Comparison of ENCODE assay signal across 18 cellular contexts in the genomic region with DNA sequence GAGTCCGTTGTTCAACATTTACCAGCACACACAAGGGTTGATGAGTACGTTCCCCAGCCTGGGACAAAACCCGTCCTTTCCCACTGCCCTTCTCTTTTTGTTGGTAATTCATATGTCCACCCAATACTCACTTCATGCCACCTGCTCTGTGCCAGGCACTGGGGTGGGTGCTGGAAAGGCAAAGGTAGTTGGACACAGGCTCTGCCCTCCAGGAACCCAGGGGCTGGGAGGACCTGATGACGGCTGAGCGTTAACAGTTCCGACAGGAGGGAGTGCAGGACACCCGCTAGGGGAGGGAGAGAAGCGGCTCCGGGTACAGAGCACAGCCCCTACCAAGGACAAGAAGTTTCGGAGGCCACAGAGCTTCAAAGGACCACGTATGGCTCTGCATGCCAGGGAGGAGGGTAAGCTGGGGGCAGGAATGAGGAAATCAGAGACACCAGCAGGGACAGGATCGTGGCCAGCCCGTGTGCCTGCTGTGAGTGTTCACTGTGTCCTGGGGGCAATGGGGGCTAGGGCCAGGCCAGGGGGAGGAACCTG.
DNase-seq lines count a peak whose midpoint lies in the region; ATAC-seq, FAIRE-seq and TF ChIP-seq lines count a peak whose summit lies in the region.
"Had no signal": no experiment of that assay in that cellular context is flagged by ENCODE, and none has a peak within 500 bp of the region (broad histone marks: within the 10 kb centered on the region; RNA-seq: fewer than 3 reads in every experiment).

No MANE protein-coding gene starts in this region.

- H3K4me1 Mint-ChIP-seq in H9, result peaks cover 9 to 20% of the 10 kb centered on the region in 2 experiments
- H3K4me1 Mint-ChIP-seq in activated naive CD8-positive, alpha-beta T cell treated with anti-CD3 and anti-CD28 coated beads, Interleukin-2, amount 50 U/mL, for 24 hours, result no peaks in the 10 kb centered on the region

- H3K27me3 Mint-ChIP-seq in H9 (ENCODE audit: low read depth), result no peaks in the 10 kb centered on the region; the same call in 1 of the 2 replicates
- H3K27me3 Mint-ChIP-seq in activated naive CD8-positive, alpha-beta T cell treated with anti-CD3 and anti-CD28 coated beads, Interleukin-2, amount 50 U/mL, for 24 hours, result peaks cover 9% of the 10 kb centered on the region

- H4K91ac ChIP-seq in H9 (ENCODE audit: insufficient read length, low read depth, low read length), result no peak overlapping the region

- H3K9ac ChIP-seq in H9 (ENCODE audit: extremely low read depth, insufficient read length, low read length), result no peak overlapping the region

- H2BK20ac ChIP-seq in H9 (ENCODE audit: low read depth, low read length, poor library complexity, severe bottlenecking), result no peak overlapping the region

- H2BK12ac ChIP-seq in H9 (ENCODE audit: insufficient read length, low read depth, low read length), result no peak overlapping the region

- ATAC-seq in sciatic nerve, result no peak
- no peak for ATAC-seq in activated naive CD8-positive, alpha-beta T cell treated with anti-CD3 and anti-CD28 coated beads, Interleukin-2, amount 50 U/mL, for 24 hours
- no peak for ATAC-seq in SK-N-SH treated with all-trans-retinoic acid at 6 μM for 48 hours

- H2BK120ac ChIP-seq in H9 (ENCODE audit: low read depth, low read length, poor library complexity, severe bottlenecking), result no peak overlapping the region

- H2BK15ac ChIP-seq in H9 (ENCODE audit: low read depth, low read length), result no peak overlapping the region

- H4K20me1 ChIP-seq in H9 (ENCODE audit: control insufficient read depth, insufficient read depth, insufficient read length), result no peaks in the 10 kb centered on the region

- H3K56ac ChIP-seq in H9 (ENCODE audit: insufficient read length, low read depth, low read length), result no peak overlapping the region

- no peaks in the 10 kb centered on the region for H3K9me3 Mint-ChIP-seq in H9
- no peaks in the 10 kb centered on the region for H3K9me3 Mint-ChIP-seq in activated naive CD8-positive, alpha-beta T cell treated with anti-CD3 and anti-CD28 coated beads, Interleukin-2, amount 50 U/mL, for 24 hours
- H3K9me3 Mint-ChIP-seq: HFFc6 had no signal

- no peak overlapping the region for H3K14ac ChIP-seq in H9 (ENCODE audit: insufficient read depth, low read length)

- H2AFZ ChIP-seq in H9 (ENCODE audit: low read length), result no peak overlapping the region

- no peak overlapping the region for H2AK5ac ChIP-seq in H9 (ENCODE audit: insufficient read length, low read length)

- H3K27me3 ChIP-seq in H9 (ENCODE audit: insufficient read depth, low read length), result no peaks in the 10 kb centered on the region

- H3K4ac ChIP-seq in H9 (ENCODE audit: low read depth, low read length), result no peak overlapping the region

- WGBS in H9 (ENCODE audit: extremely low coverage, insufficient read length, low lambda C conversion rate), result no CpG with 5 or more reads among the region's 13 CpGs

- TF ChIP-seq POLR2A in GM12891 (IDR thresholded peaks at IDR 0.05; ENCODE audit: low read depth, low read length), result no peak

- H3K27ac ChIP-seq in H9 (ENCODE audit: insufficient read length, low read depth, low read length), result no peak overlapping the region
- H3K27ac ChIP-seq: C4-2B had no signal

- no peak overlapping the region for H2BK5ac ChIP-seq in H9 (ENCODE audit: insufficient read length, low read length)

- H3K79me1 ChIP-seq in H9 (ENCODE audit: insufficient read depth, low read depth, low read length, poor library complexity, severe bottlenecking), result no peaks in the 10 kb centered on the region

- no peak overlapping the region for H3K27ac Mint-ChIP-seq in H9
- no peak overlapping the region for H3K27ac Mint-ChIP-seq in activated naive CD8-positive, alpha-beta T cell treated with anti-CD3 and anti-CD28 coated beads, Interleukin-2, amount 50 U/mL, for 24 hours
- H3K27ac Mint-ChIP-seq: HFFc6 had no signal

- no peak overlapping the region for H3K18ac ChIP-seq in H9 (ENCODE audit: insufficient read length, low read depth, low read length)

- no peak overlapping the region for H3T11ph ChIP-seq in H9 (ENCODE audit: low read length)

- TF ChIP-seq CTCF in H9 (conservative IDR thresholded peaks at IDR 0.05), result no peak

- no peak for FAIRE-seq in GM12891 (lab: Jason Lieb, UNC)

- H3K9me3 ChIP-seq in H9 (ENCODE audit: control insufficient read depth, low read depth, low read length), result no peaks in the 10 kb centered on the region

- no peaks in the 10 kb centered on the region for H3K79me2 ChIP-seq in H9 (ENCODE audit: insufficient read depth, low read length)

- H3K4me1 ChIP-seq in H9 (ENCODE audit: insufficient read depth, low read length), result no peaks in the 10 kb centered on the region

- H3K23me2 ChIP-seq in H9 (ENCODE audit: insufficient read length, low read depth, low read length, poor library complexity, severe bottlenecking), result no peaks in the 10 kb centered on the region

- intact Hi-C loops in sciatic nerve (cut with DNase I), result no loop called here

- H3K4me3 Mint-ChIP-seq in H9, result no peak overlapping the region
- H3K4me3 Mint-ChIP-seq in activated naive CD8-positive, alpha-beta T cell treated with anti-CD3 and anti-CD28 coated beads, Interleukin-2, amount 50 U/mL, for 24 hours, result no peak overlapping the region
- H3K4me3 Mint-ChIP-seq: HFFc6 had no signal

- DNase-seq in GM12891 (ENCODE audit: insufficient read length, low spot score) (peak; percentile 5), H9 (peak; percentile 14), iPS-NIHi11 (ENCODE audit: low spot score) (peak; percentile 2), sciatic nerve (ENCODE audit: low spot score) (peak; percentile 44), hypothalamus (lab: John Stamatoyannopoulos, UW) (no peak)
- DNase-seq in activated naive CD8-positive, alpha-beta T cell treated with anti-CD3 and anti-CD28 coated beads, Interleukin-2, amount 50 U/mL, for 24 hours, result no peak
- DNase-seq: ACHN, AML-193, DMS79, HFFc6, KG1, MV-4-11, NCI-H1694 treated with DMSO at 0.1 percent for 48 hours, NCI-H82, RPMI8226, SHP77 treated with DMSO at 0.1 percent for 48 hours had no signal

- H4K5ac ChIP-seq in H9 (ENCODE audit: insufficient read length, low read depth, low read length), result no peak overlapping the region

- H3K23ac ChIP-seq in H9 (ENCODE audit: insufficient read length, low read depth, low read length), result no peak overlapping the region

- H4K8ac ChIP-seq in H9 (replicated peaks; ENCODE audit: insufficient read length, low read depth, low read length), result no peak overlapping the region

- no peak overlapping the region for H3K4me2 ChIP-seq in H9 (ENCODE audit: insufficient read depth, insufficient read length, low read length)

- H3K36me3 Mint-ChIP-seq in H9 (ENCODE audit: insufficient read depth in 1 of 3, low read depth in 3 of 3), result no peaks in the 10 kb centered on the region; a peak in 1 of 7 replicates
- H3K36me3 Mint-ChIP-seq in activated naive CD8-positive, alpha-beta T cell treated with anti-CD3 and anti-CD28 coated beads, Interleukin-2, amount 50 U/mL, for 24 hours (ENCODE audit: low read depth), result no peaks in the 10 kb centered on the region

TF ChIP-seq in GM12891, 5 proteins besides CTCF, POLR2A, EP300 and RAD21:
- no peak for TF ChIP-seq POU2F2 (IDR thresholded peaks at IDR 0.05; ENCODE audit: low read depth, low read length)

TF ChIP-seq in SK-N-SH treated with all-trans-retinoic acid at 6 μM for 48 hours, 23 proteins besides CTCF, POLR2A, EP300 and RAD21:
- no peak for TF ChIP-seq ZFP3 (CRISPR knock-in tag; IDR thresholded peaks at IDR 0.05)
- TF ChIP-seq OSR1 (CRISPR knock-in tag; IDR thresholded peaks at IDR 0.05), result no peak
- TF ChIP-seq ZNF70 (CRISPR knock-in tag; IDR thresholded peaks at IDR 0.05), result no peak
- no peak for TF ChIP-seq ARNTL (CRISPR knock-in tag; IDR thresholded peaks at IDR 0.05; ENCODE audit: borderline replicate concordance, low read depth)
- no peak for TF ChIP-seq ISL1 (CRISPR knock-in tag; IDR thresholded peaks at IDR 0.05)
- TF ChIP-seq, protein P1, sequence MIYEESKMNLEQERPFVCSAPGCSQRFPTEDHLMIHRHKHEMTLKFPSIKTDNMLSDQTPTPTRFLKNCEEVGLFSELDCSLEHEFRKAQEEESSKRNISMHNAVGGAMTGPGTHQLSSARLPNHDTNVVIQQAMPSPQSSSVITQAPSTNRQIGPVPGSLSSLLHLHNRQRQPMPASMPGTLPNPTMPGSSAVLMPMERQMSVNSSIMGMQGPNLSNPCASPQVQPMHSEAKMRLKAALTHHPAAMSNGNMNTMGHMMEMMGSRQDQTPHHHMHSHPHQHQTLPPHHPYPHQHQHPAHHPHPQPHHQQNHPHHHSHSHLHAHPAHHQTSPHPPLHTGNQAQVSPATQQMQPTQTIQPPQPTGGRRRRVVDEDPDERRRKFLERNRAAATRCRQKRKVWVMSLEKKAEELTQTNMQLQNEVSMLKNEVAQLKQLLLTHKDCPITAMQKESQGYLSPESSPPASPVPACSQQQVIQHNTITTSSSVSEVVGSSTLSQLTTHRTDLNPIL (CRISPR knock-in tag; IDR thresholded peaks at IDR 0.05; ENCODE audit: low read depth), result no peak
- TF ChIP-seq BACH2 (CRISPR knock-in tag; IDR thresholded peaks at IDR 0.05; ENCODE audit: borderline replicate concordance), result no peak
- TF ChIP-seq ZC3H10 (CRISPR knock-in tag; IDR thresholded peaks at IDR 0.05), result no peak
- no peak for TF ChIP-seq ESRRG (CRISPR knock-in tag; IDR thresholded peaks at IDR 0.05)
- TF ChIP-seq CSDC2 (CRISPR knock-in tag; IDR thresholded peaks at IDR 0.05), result no peak
- no peak for TF ChIP-seq RARB (CRISPR knock-in tag; IDR thresholded peaks at IDR 0.05)
- TF ChIP-seq TOX (CRISPR knock-in tag; IDR thresholded peaks at IDR 0.05; ENCODE audit: borderline replicate concordance), result no peak
- TF ChIP-seq ZNF8 (CRISPR knock-in tag; IDR thresholded peaks at IDR 0.05), result no peak

Comparison
In these comparisons a context has a peak if more than half of its experiments do, and no peak if none do; other contexts are left out.
1. DNase-seq: peak in GM12891 (single experiment), H9 (single experiment), iPS-NIHi11 (single experiment) and sciatic nerve (single experiment); none in hypothalamus (0 of 51) and activated naive CD8-positive, alpha-beta T cell treated with anti-CD3 and anti-CD28 coated beads, Interleukin-2, amount 50 U/mL, for 24 hours (single experiment).